ENCODE assay signal across 1 cellular context in the genomic region with DNA sequence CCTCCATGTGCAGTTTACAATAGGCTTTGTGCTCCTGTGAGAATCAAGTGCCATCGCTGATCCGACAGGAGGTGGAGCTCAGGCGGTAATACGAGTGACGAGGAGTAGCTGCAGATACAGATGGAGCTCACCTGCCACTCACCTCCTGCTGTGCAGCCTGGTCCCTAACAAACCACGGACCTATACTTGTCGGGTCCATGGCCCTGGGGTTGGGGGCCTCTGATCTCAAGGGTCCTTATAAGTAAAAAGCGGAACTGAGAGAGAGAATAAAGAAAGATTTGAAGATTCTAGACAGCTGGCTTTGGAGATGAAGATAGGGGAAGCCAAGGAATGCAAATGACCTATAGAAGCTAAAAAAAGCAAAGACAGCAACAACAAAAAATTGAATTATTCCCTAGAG.
TF ChIP-seq lines count a peak whose summit lies in the region.

No MANE protein-coding gene starts in this region.

TF ChIP-seq in GM23338, 12 proteins besides CTCF, POLR2A, EP300 and RAD21:
- TF ChIP-seq CREB1 (CRISPR knock-in tag; IDR thresholded peaks at IDR 0.05; ENCODE audit: low read depth) (no peak), EZH2phosphoT487 (IDR thresholded peaks at IDR 0.05; ENCODE audit: unreplicated experiment) (no peak), NANOG (IDR thresholded peaks at IDR 0.05; ENCODE audit: borderline replicate concordance) (no peak), STAT1 (IDR thresholded peaks at IDR 0.05; ENCODE audit: unreplicated experiment) (no peak), EZH2 (IDR thresholded peaks at IDR 0.05; ENCODE audit: low read depth, unreplicated experiment) (no peak), ETS1 (IDR thresholded peaks at IDR 0.05) (no peak), JUNB (IDR thresholded peaks at IDR 0.05; ENCODE audit: unreplicated experiment) (no peak), REST (IDR thresholded peaks at IDR 0.05; ENCODE audit: unreplicated experiment) (no peak), ZNF114 (CRISPR knock-in tag; IDR thresholded peaks at IDR 0.05) (no peak), POLR2AphosphoS5 (IDR thresholded peaks at IDR 0.05; ENCODE audit: low read depth) (no peak), ZNF331 (CRISPR knock-in tag; IDR thresholded peaks at IDR 0.05; ENCODE audit: low read depth) (no peak)
- TF ChIP-seq, protein P1, sequence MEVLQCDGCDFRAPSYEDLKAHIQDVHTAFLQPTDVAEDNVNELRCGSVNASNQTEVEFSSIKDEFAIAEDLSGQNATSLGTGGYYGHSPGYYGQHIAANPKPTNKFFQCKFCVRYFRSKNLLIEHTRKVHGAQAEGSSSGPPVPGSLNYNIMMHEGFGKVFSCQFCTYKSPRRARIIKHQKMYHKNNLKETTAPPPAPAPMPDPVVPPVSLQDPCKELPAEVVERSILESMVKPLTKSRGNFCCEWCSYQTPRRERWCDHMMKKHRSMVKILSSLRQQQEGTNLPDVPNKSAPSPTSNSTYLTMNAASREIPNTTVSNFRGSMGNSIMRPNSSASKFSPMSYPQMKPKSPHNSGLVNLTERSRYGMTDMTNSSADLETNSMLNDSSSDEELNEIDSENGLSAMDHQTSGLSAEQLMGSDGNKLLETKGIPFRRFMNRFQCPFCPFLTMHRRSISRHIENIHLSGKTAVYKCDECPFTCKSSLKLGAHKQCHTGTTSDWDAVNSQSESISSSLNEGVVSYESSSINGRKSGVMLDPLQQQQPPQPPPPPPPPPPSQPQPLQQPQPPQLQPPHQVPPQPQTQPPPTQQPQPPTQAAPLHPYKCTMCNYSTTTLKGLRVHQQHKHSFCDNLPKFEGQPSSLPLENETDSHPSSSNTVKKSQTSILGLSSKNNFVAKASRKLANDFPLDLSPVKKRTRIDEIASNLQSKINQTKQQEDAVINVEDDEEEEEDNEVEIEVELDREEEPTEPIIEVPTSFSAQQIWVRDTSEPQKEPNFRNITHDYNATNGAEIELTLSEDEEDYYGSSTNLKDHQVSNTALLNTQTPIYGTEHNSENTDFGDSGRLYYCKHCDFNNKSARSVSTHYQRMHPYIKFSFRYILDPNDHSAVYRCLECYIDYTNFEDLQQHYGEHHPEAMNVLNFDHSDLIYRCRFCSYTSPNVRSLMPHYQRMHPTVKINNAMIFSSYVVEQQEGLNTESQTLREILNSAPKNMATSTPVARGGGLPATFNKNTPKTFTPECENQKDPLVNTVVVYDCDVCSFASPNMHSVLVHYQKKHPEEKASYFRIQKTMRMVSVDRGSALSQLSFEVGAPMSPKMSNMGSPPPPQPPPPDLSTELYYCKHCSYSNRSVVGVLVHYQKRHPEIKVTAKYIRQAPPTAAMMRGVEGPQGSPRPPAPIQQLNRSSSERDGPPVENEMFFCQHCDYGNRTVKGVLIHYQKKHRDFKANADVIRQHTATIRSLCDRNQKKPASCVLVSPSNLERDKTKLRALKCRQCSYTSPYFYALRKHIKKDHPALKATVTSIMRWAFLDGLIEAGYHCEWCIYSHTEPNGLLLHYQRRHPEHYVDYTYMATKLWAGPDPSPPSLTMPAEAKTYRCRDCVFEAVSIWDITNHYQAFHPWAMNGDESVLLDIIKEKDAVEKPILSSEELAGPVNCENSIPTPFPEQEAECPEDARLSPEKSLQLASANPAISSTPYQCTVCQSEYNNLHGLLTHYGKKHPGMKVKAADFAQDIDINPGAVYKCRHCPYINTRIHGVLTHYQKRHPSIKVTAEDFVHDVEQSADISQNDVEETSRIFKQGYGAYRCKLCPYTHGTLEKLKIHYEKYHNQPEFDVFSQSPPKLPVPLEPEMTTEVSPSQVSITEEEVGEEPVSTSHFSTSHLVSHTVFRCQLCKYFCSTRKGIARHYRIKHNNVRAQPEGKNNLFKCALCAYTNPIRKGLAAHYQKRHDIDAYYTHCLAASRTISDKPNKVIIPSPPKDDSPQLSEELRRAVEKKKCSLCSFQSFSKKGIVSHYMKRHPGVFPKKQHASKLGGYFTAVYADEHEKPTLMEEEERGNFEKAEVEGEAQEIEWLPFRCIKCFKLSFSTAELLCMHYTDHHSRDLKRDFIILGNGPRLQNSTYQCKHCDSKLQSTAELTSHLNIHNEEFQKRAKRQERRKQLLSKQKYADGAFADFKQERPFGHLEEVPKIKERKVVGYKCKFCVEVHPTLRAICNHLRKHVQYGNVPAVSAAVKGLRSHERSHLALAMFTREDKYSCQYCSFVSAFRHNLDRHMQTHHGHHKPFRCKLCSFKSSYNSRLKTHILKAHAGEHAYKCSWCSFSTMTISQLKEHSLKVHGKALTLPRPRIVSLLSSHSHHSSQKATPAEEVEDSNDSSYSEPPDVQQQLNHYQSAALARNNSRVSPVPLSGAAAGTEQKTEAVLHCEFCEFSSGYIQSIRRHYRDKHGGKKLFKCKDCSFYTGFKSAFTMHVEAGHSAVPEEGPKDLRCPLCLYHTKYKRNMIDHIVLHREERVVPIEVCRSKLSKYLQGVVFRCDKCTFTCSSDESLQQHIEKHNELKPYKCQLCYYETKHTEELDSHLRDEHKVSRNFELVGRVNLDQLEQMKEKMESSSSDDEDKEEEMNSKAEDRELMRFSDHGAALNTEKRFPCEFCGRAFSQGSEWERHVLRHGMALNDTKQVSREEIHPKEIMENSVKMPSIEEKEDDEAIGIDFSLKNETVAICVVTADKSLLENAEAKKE (CRISPR knock-in tag; IDR thresholded peaks at IDR 0.05), result no peak
